1 cellular context compared by ENCODE assay signal in genomic region chr6:33585403-33586107, GRCh38.
TF ChIP-seq lines count a peak whose summit lies in the region.

No MANE protein-coding gene starts in this region.

TF ChIP-seq in Ishikawa, 13 proteins besides CTCF, POLR2A, EP300 and RAD21 (continued from another document):
- TF ChIP-seq, protein P1, sequence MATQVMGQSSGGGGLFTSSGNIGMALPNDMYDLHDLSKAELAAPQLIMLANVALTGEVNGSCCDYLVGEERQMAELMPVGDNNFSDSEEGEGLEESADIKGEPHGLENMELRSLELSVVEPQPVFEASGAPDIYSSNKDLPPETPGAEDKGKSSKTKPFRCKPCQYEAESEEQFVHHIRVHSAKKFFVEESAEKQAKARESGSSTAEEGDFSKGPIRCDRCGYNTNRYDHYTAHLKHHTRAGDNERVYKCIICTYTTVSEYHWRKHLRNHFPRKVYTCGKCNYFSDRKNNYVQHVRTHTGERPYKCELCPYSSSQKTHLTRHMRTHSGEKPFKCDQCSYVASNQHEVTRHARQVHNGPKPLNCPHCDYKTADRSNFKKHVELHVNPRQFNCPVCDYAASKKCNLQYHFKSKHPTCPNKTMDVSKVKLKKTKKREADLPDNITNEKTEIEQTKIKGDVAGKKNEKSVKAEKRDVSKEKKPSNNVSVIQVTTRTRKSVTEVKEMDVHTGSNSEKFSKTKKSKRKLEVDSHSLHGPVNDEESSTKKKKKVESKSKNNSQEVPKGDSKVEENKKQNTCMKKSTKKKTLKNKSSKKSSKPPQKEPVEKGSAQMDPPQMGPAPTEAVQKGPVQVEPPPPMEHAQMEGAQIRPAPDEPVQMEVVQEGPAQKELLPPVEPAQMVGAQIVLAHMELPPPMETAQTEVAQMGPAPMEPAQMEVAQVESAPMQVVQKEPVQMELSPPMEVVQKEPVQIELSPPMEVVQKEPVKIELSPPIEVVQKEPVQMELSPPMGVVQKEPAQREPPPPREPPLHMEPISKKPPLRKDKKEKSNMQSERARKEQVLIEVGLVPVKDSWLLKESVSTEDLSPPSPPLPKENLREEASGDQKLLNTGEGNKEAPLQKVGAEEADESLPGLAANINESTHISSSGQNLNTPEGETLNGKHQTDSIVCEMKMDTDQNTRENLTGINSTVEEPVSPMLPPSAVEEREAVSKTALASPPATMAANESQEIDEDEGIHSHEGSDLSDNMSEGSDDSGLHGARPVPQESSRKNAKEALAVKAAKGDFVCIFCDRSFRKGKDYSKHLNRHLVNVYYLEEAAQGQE (IDR thresholded peaks at IDR 0.05; ENCODE audit: low read depth): no peak
